ENCODE assay signal across 11 cellular contexts in genomic region chr18:44802508-44802907, GRCh38.
DNase-seq lines count a peak whose midpoint lies in the region; ATAC-seq and TF ChIP-seq lines count a peak whose summit lies in the region.
"Had no signal": no experiment of that assay in that cellular context is flagged by ENCODE, and none has a peak within 500 bp of the region (broad histone marks: within the 10 kb centered on the region; RNA-seq: fewer than 3 reads in every experiment).

No MANE protein-coding gene starts in this region.

- H3K27me3 ChIP-seq in Caco-2 (replicated peaks; ENCODE audit: control insufficient read depth, insufficient read depth, low read length) (no peaks in the 10 kb centered on the region), Peyer's patch (no peaks in the 10 kb centered on the region), prostate gland (replicated peaks; ENCODE audit: insufficient read depth) (no peaks in the 10 kb centered on the region)
- H3K27me3 ChIP-seq: adrenal gland had no signal

- no peaks in the 10 kb centered on the region for H3K27me3 Mint-ChIP-seq in Caco-2 (ENCODE audit: insufficient read depth, unreplicated experiment)
- peaks cover 0 to 1% (median 0%) of the 10 kb centered on the region in 5 donors for H3K27me3 Mint-ChIP-seq in naive thymus-derived CD8-positive, alpha-beta T cell
- H3K27me3 Mint-ChIP-seq: CD4-positive, CD25-positive, alpha-beta regulatory T cell had no signal

- peak overlapping the region; percentile 35 to 86 (median 62) for H3K27ac ChIP-seq in Peyer's patch
- H3K27ac ChIP-seq in prostate gland: peak overlapping the region; percentile 70 to 78

- no TSS peak for BruUV-seq in Caco-2 (replicated peaks; lab: Mats Ljungman, UMichigan)

- H3K36me3 ChIP-seq in Caco-2 (ENCODE audit: control insufficient read depth, insufficient read depth, low read length): no peaks in the 10 kb centered on the region
- no peaks in the 10 kb centered on the region for H3K36me3 ChIP-seq in Peyer's patch
- no peaks in the 10 kb centered on the region for H3K36me3 ChIP-seq in prostate gland
- H3K36me3 ChIP-seq: adrenal gland had no signal

- POLR2A ChIA-PET in Caco-2 (lab: Charles Lee): no interaction called here
- POLR2A ChIA-PET in naive thymus-derived CD8-positive, alpha-beta T cell (lab: Charles Lee): no interaction called here

- no peaks in the 10 kb centered on the region for H3K9me3 Mint-ChIP-seq in Caco-2 (ENCODE audit: unreplicated experiment)
- H3K9me3 Mint-ChIP-seq in naive thymus-derived CD8-positive, alpha-beta T cell: peaks cover 0 to 10% (median 2%) of the 10 kb centered on the region in 9 donors

- in situ Hi-C loops in KBM-7 (cut with MboI; ENCODE audit: low pct_unique_long_range_greater_than_20kb, low sequenced_read_pairs): no loop called here

- no peak for TF ChIP-seq POLR2A in Peyer's patch (IDR thresholded peaks at IDR 0.05)
- no peak for TF ChIP-seq POLR2A in prostate gland (IDR thresholded peaks at IDR 0.05)

- intact Hi-C loops in Caco-2 (cut with micrococcal nuclease; ENCODE audit: unreplicated experiment) (no loop called here), prostate gland (cut with DNase I) (loop anchor here (5.0 kb wide), 1 partner anchor 120 kb away; the partner anchor contains the start of gene SETBP1)

- TF ChIP-seq CTCF in Caco-2 (IDR thresholded peaks at IDR 0.05; ENCODE audit: insufficient read depth in 1 of 2, low read depth in 1 of 2, low read length in 1 of 2, severe bottlenecking in 1 of 2, unreplicated experiment in 1 of 2): no peak
- no peak for TF ChIP-seq CTCF in Peyer's patch (IDR thresholded peaks at IDR 0.05)
- TF ChIP-seq CTCF in fibroblast of pulmonary artery (IDR thresholded peaks at IDR 0.05; ENCODE audit: low read length, missing control alignments): no peak
- TF ChIP-seq CTCF in prostate gland (IDR thresholded peaks at IDR 0.05): no peak

- DNase-seq in Caco-2 (no peak), Peyer's patch (no peak), fibroblast of pulmonary artery (ENCODE audit: low read depth) (peak; percentile 18), prostate gland (ENCODE audit: low spot score) (no peak), KBM-7 (no peak)
- no peak for DNase-seq in naive thymus-derived CD8-positive, alpha-beta T cell
- DNase-seq: activated CD4-positive, alpha-beta T cell treated with anti-CD3 and anti-CD28 coated beads for 36 hours; CD4-positive, CD25-positive, alpha-beta regulatory T cell had no signal

- H3K36me3 Mint-ChIP-seq in Caco-2 (ENCODE audit: insufficient read depth, unreplicated experiment): peaks cover 5% of the 10 kb centered on the region
- H3K36me3 Mint-ChIP-seq in naive thymus-derived CD8-positive, alpha-beta T cell: no peaks in the 10 kb centered on the region
- H3K36me3 Mint-ChIP-seq: CD4-positive, CD25-positive, alpha-beta regulatory T cell had no signal

- ATAC-seq in HG02623 (IDR thresholded peaks at IDR 0.05; ENCODE audit: unreplicated experiment): no peak
- ATAC-seq in GM21619 (IDR thresholded peaks at IDR 0.05; ENCODE audit: unreplicated experiment): no peak
- ATAC-seq in naive thymus-derived CD8-positive, alpha-beta T cell: no peak
- ATAC-seq: activated CD4-positive, alpha-beta T cell treated with anti-CD3 and anti-CD28 coated beads for 36 hours had no signal

- H3K9me3 ChIP-seq in Caco-2: no peaks in the 10 kb centered on the region
- no peaks in the 10 kb centered on the region for H3K9me3 ChIP-seq in Peyer's patch
- no peaks in the 10 kb centered on the region for H3K9me3 ChIP-seq in prostate gland
- H3K9me3 ChIP-seq: adrenal gland had no signal

- peaks cover 33% of the 10 kb centered on the region for H3K4me1 Mint-ChIP-seq in Caco-2 (ENCODE audit: low read depth, unreplicated experiment)
- H3K4me1 Mint-ChIP-seq in naive thymus-derived CD8-positive, alpha-beta T cell: peaks cover 0 to 39% (median 0%) of the 10 kb centered on the region in 4 donors

- H3K4me3 ChIP-seq in Caco-2 (ENCODE audit: low read depth, low read length): no peak overlapping the region
- H3K4me3 ChIP-seq in Peyer's patch: no peak overlapping the region
- no peak overlapping the region for H3K4me3 ChIP-seq in fibroblast of pulmonary artery (replicated peaks; ENCODE audit: low read depth, low read length)
- H3K4me3 ChIP-seq in prostate gland: no peak overlapping the region
- H3K4me3 ChIP-seq: adrenal gland had no signal

- peak overlapping the region; percentile 28 for H3K4me3 Mint-ChIP-seq in Caco-2 (ENCODE audit: unreplicated experiment)
- H3K4me3 Mint-ChIP-seq in naive thymus-derived CD8-positive, alpha-beta T cell: no peak overlapping the region
- H3K4me3 Mint-ChIP-seq: activated CD4-positive, alpha-beta T cell treated with anti-CD3 and anti-CD28 coated beads for 36 hours; CD4-positive, CD25-positive, alpha-beta regulatory T cell had no signal

- no peak overlapping the region for H3K27ac Mint-ChIP-seq in Caco-2 (ENCODE audit: unreplicated experiment)
- H3K27ac Mint-ChIP-seq in naive thymus-derived CD8-positive, alpha-beta T cell: no peak overlapping the region
- H3K27ac Mint-ChIP-seq: activated CD4-positive, alpha-beta T cell treated with anti-CD3 and anti-CD28 coated beads for 36 hours had no signal

- H3K4me1 ChIP-seq in Caco-2: peaks cover 55% of the 10 kb centered on the region
- H3K4me1 ChIP-seq in Peyer's patch: peaks cover 0 to 52% (median 7%) of the 10 kb centered on the region in 4 donors
- no peaks in the 10 kb centered on the region for H3K4me1 ChIP-seq in prostate gland (replicated peaks)

- WGBS in prostate gland: 82% methylated on average over 3 of the region's 3 CpGs

- CTCF ChIA-PET in Caco-2 (lab: Charles Lee): no interaction called here
